In genomic region chr16:72878301-72879269, GRCh38 we compare ENCODE assay signal across 1 cellular context.
TF ChIP-seq lines count a peak whose summit lies in the region.

No MANE protein-coding gene starts in this region.

TF ChIP-seq in SK-N-SH, 30 proteins besides CTCF, POLR2A, EP300 and RAD21 (continued from another document):
- TF ChIP-seq PBX3 (IDR thresholded peaks at IDR 0.05): no peak
- no peak for TF ChIP-seq IRF3 (IDR thresholded peaks at IDR 0.05; ENCODE audit: low read depth, low read length)
- TF ChIP-seq, protein P1, sequence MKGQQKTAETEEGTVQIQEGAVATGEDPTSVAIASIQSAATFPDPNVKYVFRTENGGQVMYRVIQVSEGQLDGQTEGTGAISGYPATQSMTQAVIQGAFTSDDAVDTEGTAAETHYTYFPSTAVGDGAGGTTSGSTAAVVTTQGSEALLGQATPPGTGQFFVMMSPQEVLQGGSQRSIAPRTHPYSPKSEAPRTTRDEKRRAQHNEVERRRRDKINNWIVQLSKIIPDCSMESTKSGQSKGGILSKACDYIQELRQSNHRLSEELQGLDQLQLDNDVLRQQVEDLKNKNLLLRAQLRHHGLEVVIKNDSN (IDR thresholded peaks at IDR 0.05; ENCODE audit: borderline replicate concordance, low read depth): no peak
- no peak for TF ChIP-seq RFX5 (IDR thresholded peaks at IDR 0.05; ENCODE audit: low read length)
- TF ChIP-seq TCF12 (IDR thresholded peaks at IDR 0.05): no peak
- no peak for TF ChIP-seq FOSL2 (IDR thresholded peaks at IDR 0.05; ENCODE audit: borderline replicate concordance, low read depth)
- TF ChIP-seq, protein P2, sequence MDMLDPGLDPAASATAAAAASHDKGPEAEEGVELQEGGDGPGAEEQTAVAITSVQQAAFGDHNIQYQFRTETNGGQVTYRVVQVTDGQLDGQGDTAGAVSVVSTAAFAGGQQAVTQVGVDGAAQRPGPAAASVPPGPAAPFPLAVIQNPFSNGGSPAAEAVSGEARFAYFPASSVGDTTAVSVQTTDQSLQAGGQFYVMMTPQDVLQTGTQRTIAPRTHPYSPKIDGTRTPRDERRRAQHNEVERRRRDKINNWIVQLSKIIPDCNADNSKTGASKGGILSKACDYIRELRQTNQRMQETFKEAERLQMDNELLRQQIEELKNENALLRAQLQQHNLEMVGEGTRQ (IDR thresholded peaks at IDR 0.05; ENCODE audit: borderline replicate concordance, low read depth, low read length): no peak
- no peak for TF ChIP-seq SIN3A (IDR thresholded peaks at IDR 0.05; ENCODE audit: borderline replicate concordance, low read depth, low read length)
- no peak for TF ChIP-seq EZH2phosphoT487 (IDR thresholded peaks at IDR 0.05; ENCODE audit: borderline replicate concordance, low read depth)
- TF ChIP-seq ZBTB33 (IDR thresholded peaks at IDR 0.05; ENCODE audit: borderline replicate concordance, low read depth): no peak
- no peak for TF ChIP-seq RCOR1 (IDR thresholded peaks at IDR 0.05; ENCODE audit: low read length)
- TF ChIP-seq TEAD4 (IDR thresholded peaks at IDR 0.05; ENCODE audit: borderline replicate concordance, insufficient read depth): no peak
- no peak for TF ChIP-seq FOXJ3 (CRISPR knock-in tag; IDR thresholded peaks at IDR 0.05)
- no peak for TF ChIP-seq REST (IDR thresholded peaks at IDR 0.05; ENCODE audit: low read depth, low read length)
- no peak for TF ChIP-seq YY1 (IDR thresholded peaks at IDR 0.05; ENCODE audit: low read depth)
- TF ChIP-seq GATA2 (CRISPR knock-in tag; IDR thresholded peaks at IDR 0.05): no peak
- no peak for TF ChIP-seq RXRA (IDR thresholded peaks at IDR 0.05; ENCODE audit: borderline replicate concordance, low read depth)
- TF ChIP-seq ELF1 (IDR thresholded peaks at IDR 0.05): no peak
TF ChIP-seq in SK-N-SH: peak in this region for 0.
